Comparison of ENCODE assay signal across 8 cellular contexts in the genomic region with DNA sequence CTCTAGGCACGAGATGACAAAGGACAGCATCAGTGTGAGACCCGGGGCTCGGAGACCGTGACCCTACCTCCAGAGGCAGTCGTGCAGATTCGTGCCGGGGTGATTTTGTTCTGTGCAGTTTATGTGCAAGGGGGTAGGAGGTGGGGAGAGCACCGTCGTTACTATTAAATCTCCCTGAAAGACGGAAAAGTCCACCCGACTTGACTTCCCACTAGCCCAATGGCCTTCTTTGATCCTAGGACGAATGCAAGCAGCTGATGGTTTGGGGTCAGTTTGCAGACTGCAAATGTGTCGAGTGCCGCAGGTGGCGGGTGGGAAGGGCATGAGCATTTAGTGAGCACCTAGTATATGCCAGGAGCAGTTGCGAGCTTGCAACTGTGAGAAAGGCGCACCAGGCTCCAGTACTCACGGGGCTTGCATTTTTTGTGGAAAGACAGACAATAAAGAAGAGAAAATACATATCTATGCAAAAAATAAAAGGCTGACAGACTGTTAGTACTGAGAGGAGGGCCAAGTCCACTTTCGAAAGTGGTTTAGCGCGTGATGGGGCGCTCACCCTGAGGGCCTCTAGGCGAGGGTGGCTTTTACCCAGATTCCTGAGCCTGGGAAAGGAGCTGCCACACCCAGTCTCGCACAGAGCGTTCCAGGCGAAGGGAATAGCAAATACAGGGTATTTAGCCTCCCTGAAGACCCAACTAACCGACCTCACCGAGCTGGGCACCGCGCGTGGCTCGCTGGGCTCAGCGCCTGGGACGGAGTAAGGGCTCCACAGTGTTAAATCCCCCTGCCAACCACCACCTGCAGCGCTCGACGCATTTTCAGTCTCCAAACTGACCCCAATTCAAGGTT. TPM values are rescaled to one million over a fixed set of nuclear protein-coding genes. Genes with fewer than 3 reads are reported as not detected.
A peak's percentile ranks its signal among the peaks of the same experiment; 100 is the strongest.
DNase-seq lines count a peak whose midpoint lies in the region; ATAC-seq and TF ChIP-seq lines count a peak whose summit lies in the region.

No MANE protein-coding gene starts in this region.

- H3K27me3 Mint-ChIP-seq in Caco-2 (ENCODE audit: insufficient read depth, unreplicated experiment), result no peaks in the 10 kb centered on the region
- H3K27me3 Mint-ChIP-seq in neural progenitor cell (ENCODE audit: insufficient read depth, low read depth), result peaks cover 28% of the 10 kb centered on the region

- H3F3A ChIP-seq in neural progenitor cell (ENCODE audit: low read depth), result peaks cover 28% of the 10 kb centered on the region

- H3K9me3 ChIP-seq in Caco-2 (no peaks in the 10 kb centered on the region), HUES64 (ENCODE audit: insufficient read depth, low read depth, low read length) (0 out of 2 replicates have a peak, but pooled peaks cover 9% of the 10 kb centered on the region), neural progenitor cell (ENCODE audit: low read depth) (no peaks in the 10 kb centered on the region)

- peak overlapping the region; percentile 67 for H3K9ac ChIP-seq in HUES64 (ENCODE audit: low read depth, low read length)
- no peak overlapping the region for H3K9ac ChIP-seq in neural progenitor cell

- peaks cover 23% of the 10 kb centered on the region for H3K36me3 Mint-ChIP-seq in Caco-2 (ENCODE audit: insufficient read depth, unreplicated experiment)
- H3K36me3 Mint-ChIP-seq in neural progenitor cell, result peaks cover 2% of the 10 kb centered on the region

- H3K9me3 Mint-ChIP-seq in Caco-2 (ENCODE audit: unreplicated experiment), result no peaks in the 10 kb centered on the region
- H3K9me3 Mint-ChIP-seq in neural progenitor cell, result peaks cover 6% of the 10 kb centered on the region

- H3K4me1 ChIP-seq in Caco-2 (peaks cover 27% of the 10 kb centered on the region), HUES64 (ENCODE audit: insufficient read depth, low read length) (peaks cover 32% of the 10 kb centered on the region), neural progenitor cell (peaks cover 13% of the 10 kb centered on the region)

- no peak overlapping the region for H3K27ac ChIP-seq in HUES64 (ENCODE audit: low read depth, low read length)
- H3K27ac ChIP-seq in neural progenitor cell, result no peak overlapping the region

- WGBS in HUES64, result 2% methylated on average over 37 of the region's 37 CpGs

- POLR2A ChIA-PET in Caco-2 (lab: Charles Lee), result interaction anchor here (0.5 to 1.7 kb wide), 4 partner anchors 15 to 1230 kb away, joined by 3 to 8 read pairs (median 5); no protein-coding TSS in a partner anchor

- H3K27me3 ChIP-seq in Caco-2 (replicated peaks; ENCODE audit: control insufficient read depth, insufficient read depth, low read length) (no peaks in the 10 kb centered on the region), HUES64 (ENCODE audit: insufficient read depth, low read length) (peaks cover 45% of the 10 kb centered on the region), neural progenitor cell (peaks cover 52% of the 10 kb centered on the region)

- H3K4me3 ChIP-seq in Caco-2 (ENCODE audit: low read depth, low read length), result peak overlapping the region; percentile 42
- peak overlapping the region; percentile 82 for H3K4me3 ChIP-seq in HUES64 (ENCODE audit: low read length)
- H3K4me3 ChIP-seq in fibroblast of pulmonary artery (replicated peaks; ENCODE audit: low read depth, low read length), result peak overlapping the region; percentile 62
- peak overlapping the region; percentile 79 for H3K4me3 ChIP-seq in neural progenitor cell

- DNase-seq in Caco-2 (peak; percentile 43 to 74), fibroblast of pulmonary artery (ENCODE audit: low read depth) (peak; percentile 35), neural progenitor cell (ENCODE audit: low spot score) (peak; percentile 44), Kasumi-1 (lab: John Stamatoyannopoulos, UW) (no peak), T-helper 9 cell (no peak)
- peak; percentile 25 to 40 for DNase-seq in activated CD4-positive, alpha-beta T cell treated with anti-CD3 and anti-CD28 coated beads, Interleukin-2, amount 50 U/mL, for 4 hours

- H3K79me2 ChIP-seq in neural progenitor cell (ENCODE audit: low read depth), result peaks cover 7% of the 10 kb centered on the region

- no TSS peak for BruUV-seq in Caco-2 (replicated peaks; lab: Mats Ljungman, UMichigan)

- peaks cover 7% of the 10 kb centered on the region for H3K4me1 Mint-ChIP-seq in Caco-2 (ENCODE audit: low read depth, unreplicated experiment)
- H3K4me1 Mint-ChIP-seq in neural progenitor cell, result peaks cover 38% of the 10 kb centered on the region

- intact Hi-C loops in Caco-2 (cut with micrococcal nuclease; ENCODE audit: unreplicated experiment), result loop anchor here (1.0 to 2.0 kb wide), 5 partner anchors 44 to 168 kb away; no protein-coding TSS in a partner anchor

- no peak for TF ChIP-seq CTCF in Caco-2 (IDR thresholded peaks at IDR 0.05; ENCODE audit: insufficient read depth in 1 of 2, low read depth in 1 of 2, low read length in 1 of 2, severe bottlenecking in 1 of 2, unreplicated experiment in 1 of 2)
- TF ChIP-seq CTCF in fibroblast of pulmonary artery (IDR thresholded peaks at IDR 0.05; ENCODE audit: low read length, missing control alignments), result no peak
- TF ChIP-seq CTCF in neural progenitor cell (IDR thresholded peaks at IDR 0.05), result no peak

- H3K36me3 ChIP-seq in Caco-2 (ENCODE audit: control insufficient read depth, insufficient read depth, low read length) (no peaks in the 10 kb centered on the region), HUES64 (ENCODE audit: insufficient read depth, low read length) (no peaks in the 10 kb centered on the region), neural progenitor cell (no peaks in the 10 kb centered on the region)

- ATAC-seq in GM21423 (IDR thresholded peaks at IDR 0.05; ENCODE audit: unreplicated experiment), result peak; percentile 18

- no peaks in the 10 kb centered on the region for H4K20me1 ChIP-seq in neural progenitor cell (ENCODE audit: low read depth)

- H3K4me2 ChIP-seq in neural progenitor cell, result peak overlapping the region; percentile 90

- H2AFZ ChIP-seq in neural progenitor cell (replicated peaks), result peak overlapping the region; percentile 94

- H3K4me3 Mint-ChIP-seq in Caco-2 (ENCODE audit: unreplicated experiment), result peak overlapping the region; percentile 85
- H3K4me3 Mint-ChIP-seq in neural progenitor cell, result peak overlapping the region; percentile 92

- H3K27ac Mint-ChIP-seq in Caco-2 (ENCODE audit: unreplicated experiment) (peak overlapping the region; percentile 96), neural progenitor cell (peak overlapping the region; percentile 78)

- CTCF ChIA-PET in Caco-2 (lab: Charles Lee), result interaction anchor here (0.7 to 2.6 kb wide), 5 partner anchors 44 to 160 kb away, joined by 3 to 10 read pairs (median 3); no protein-coding TSS in a partner anchor

RNA-seq across cellular contexts. Expression of gene OSBPL3, which starts 0.9 kb away (rescaled TPM):
- 43.9 and 45.1 TPM in 2 replicates for total RNA-seq in Caco-2 (2022)
- 8.1 TPM for polyA plus RNA-seq in HUES64 (2013, experiment 1 of 2)
- polyA plus RNA-seq in HUES64 (2013, experiment 2 of 2), result 8.2 TPM
- 5.6 and 8.0 TPM in 2 replicates for total RNA-seq in neural progenitor cell (ENCODE audit: low replicate concordance)

Comparison
In these comparisons a context has a peak if more than half of its experiments do, and no peak if none do; other contexts are left out.
1. DNase-seq: peak in Caco-2 (2 of 2), activated CD4-positive, alpha-beta T cell treated with anti-CD3 and anti-CD28 coated beads, Interleukin-2, amount 50 U/mL, for 4 hours (2 of 2), fibroblast of pulmonary artery (single experiment) and neural progenitor cell (single experiment); none in Kasumi-1 (0 of 2) and T-helper 9 cell (single experiment).
2. Peak in every context shown above with its lines, with median percentiles within 50 percentile points of each other: H3K4me3 ChIP-seq.